ENCODE assay signal across 23 cellular contexts in genomic region chr11:70129051-70129592, GRCh38. TPM values are rescaled to one million over a fixed set of nuclear protein-coding genes. Genes with fewer than 3 reads are reported as not detected.
DNase-seq lines count a peak whose midpoint lies in the region; ATAC-seq and TF ChIP-seq lines count a peak whose summit lies in the region.
"Had no signal": no experiment of that assay in that cellular context is flagged by ENCODE, and none has a peak within 500 bp of the region (broad histone marks: within the 10 kb centered on the region; RNA-seq: fewer than 3 reads in every experiment).

No MANE protein-coding gene starts in this region.

- H3K9ac ChIP-seq in endodermal cell (ENCODE audit: extremely low read depth, low read length, poor library complexity, severe bottlenecking), result no peak overlapping the region
- H3K9ac ChIP-seq: SK-N-SH had no signal

- peak overlapping the region; percentile 74 for H2AFZ ChIP-seq in GM23338

- WGBS in endodermal cell (ENCODE audit: insufficient coverage in 1 of 2, insufficient read length in 1 of 2), 2 experiments, result 57 to 74% methylated on average over 14 to 17 of the region's 17 CpGs

- H3K9me2 ChIP-seq in GM23338 (ENCODE audit: insufficient read depth), result no peaks in the 10 kb centered on the region
- H3K9me2 ChIP-seq: SK-N-SH had no signal

- 0 out of 2 replicates have a peak overlapping the region, but pooled peaks have one; percentile 69 for H3K27ac ChIP-seq in GM23338 (ENCODE audit: low read depth)
- H3K27ac ChIP-seq in endodermal cell (ENCODE audit: low read depth, low read length), result no peak overlapping the region
- H3K27ac ChIP-seq in thoracic aorta, result peak overlapping the region; percentile 80 to 86
- H3K27ac ChIP-seq in WERI-Rb-1, result no peak overlapping the region
- H3K27ac ChIP-seq: lower lobe of right lung, neutrophil, skin epidermis, upper lobe of left lung had no signal

- no peaks in the 10 kb centered on the region for H4K20me1 ChIP-seq in GM23338 (replicated peaks; ENCODE audit: insufficient read depth)

- H3K9me3 ChIP-seq in endodermal cell (ENCODE audit: control insufficient read depth, low read length), result no peaks in the 10 kb centered on the region
- H3K9me3 ChIP-seq in thoracic aorta, result no peaks in the 10 kb centered on the region
- H3K9me3 ChIP-seq in WERI-Rb-1 (ENCODE audit: severe bottlenecking), result no peaks in the 10 kb centered on the region
- H3K9me3 ChIP-seq: lower lobe of right lung, neutrophil, SK-N-SH, upper lobe of left lung had no signal

- H3K36me3 ChIP-seq in GM23338 (ENCODE audit: insufficient read depth) (no peaks in the 10 kb centered on the region), endodermal cell (ENCODE audit: control insufficient read depth, insufficient read depth, low read length) (no peaks in the 10 kb centered on the region), thoracic aorta (peaks cover 27% of the 10 kb centered on the region), WERI-Rb-1 (no peaks in the 10 kb centered on the region)
- H3K36me3 ChIP-seq: lower lobe of right lung, neutrophil, upper lobe of left lung had no signal

- H3K27me3 Mint-ChIP-seq in GM23338 (ENCODE audit: insufficient read depth, low read depth, poor library complexity), result peaks cover 4% of the 10 kb centered on the region
- H3K27me3 Mint-ChIP-seq in endodermal cell (ENCODE audit: insufficient read depth), result no peaks in the 10 kb centered on the region
- H3K27me3 Mint-ChIP-seq: activated B cell treated with CpG ODN at 0.5 μM for 24 hours; CD4-positive, CD25-positive, alpha-beta regulatory T cell; dendritic cell treated with granulocyte-macrophage colony-stimulating factor and Interleukin-4, amounts not matched to agents 40 ng/mL and 50 ng/mL, for 4 days had no signal

- 0 out of 2 replicates have a peak, but pooled peaks cover 6% of the 10 kb centered on the region for H3F3A ChIP-seq in GM23338 (replicated peaks; ENCODE audit: low read depth)

- ATAC-seq in GM23338 (no peak; the same call in 2 of the 3 replicates), thoracic aorta (ENCODE audit: insufficient number of reproducible peaks, low FRiP score, low read depth) (no peak), HG02870 (IDR thresholded peaks at IDR 0.05; ENCODE audit: unreplicated experiment) (no peak)
- no peak for ATAC-seq in stimulated activated effector memory CD8-positive, alpha-beta T cell treated with anti-CD3 and anti-CD28 coated beads, Interleukin-12 subunit alpha, Interleukin-12 subunit beta, amount 100 ng/mL, for 72 hours

- no peak for DNase-seq in GM23338 (ENCODE audit: low spot score)
- peak; percentile 52 for DNase-seq in NCI-H69 (lab: John Stamatoyannopoulos, UW)
- DNase-seq in endodermal cell, result no peak
- no peak for DNase-seq in thoracic aorta (ENCODE audit: low spot score)
- DNase-seq in stimulated activated effector memory CD8-positive, alpha-beta T cell treated with anti-CD3 and anti-CD28 coated beads, Interleukin-12 subunit alpha, Interleukin-12 subunit beta, amount 100 ng/mL, for 72 hours (ENCODE audit: low spot score in 2 of 2), result no peak
- DNase-seq in WERI-Rb-1, result no peak
- DNase-seq: activated B cell treated with CpG ODN at 0.5 μM for 24 hours; activated naive CD4-positive, alpha-beta T cell treated with anti-CD3 and anti-CD28 coated beads, Interleukin-2, amount 50 U/mL, for 16 hours; amygdala; CD4-positive, CD25-positive, alpha-beta regulatory T cell; hypothalamus; Karpas-422; lower lobe of right lung; NCI-H1048; NCI-H187 treated with DMSO at 0.1 percent for 48 hours; SK-N-SH had no signal

- peaks cover 19% of the 10 kb centered on the region for H3K4me1 ChIP-seq in GM23338 (ENCODE audit: insufficient read depth)
- H3K4me1 ChIP-seq in endodermal cell (ENCODE audit: control insufficient read depth, insufficient read depth, low read length), result peaks cover 14% of the 10 kb centered on the region
- H3K4me1 ChIP-seq in thoracic aorta (ENCODE audit: control insufficient read depth in 1 of 2, low read depth in 2 of 2), result peaks cover 25 to 69% of the 10 kb centered on the region in 2 donors
- H3K4me1 ChIP-seq: lower lobe of right lung had no signal

- H3K27me3 ChIP-seq in GM23338 (ENCODE audit: insufficient read depth) (no peaks in the 10 kb centered on the region), endodermal cell (ENCODE audit: control insufficient read depth, insufficient read depth, low read length, poor library complexity, severe bottlenecking) (no peaks in the 10 kb centered on the region), thoracic aorta (replicated peaks; ENCODE audit: insufficient read depth) (no peaks in the 10 kb centered on the region), WERI-Rb-1 (ENCODE audit: insufficient read depth, low read depth, severe bottlenecking) (no peaks in the 10 kb centered on the region)
- H3K27me3 ChIP-seq: upper lobe of left lung had no signal

- H3K4me1 Mint-ChIP-seq in GM23338, result peaks cover 19% of the 10 kb centered on the region
- H3K4me1 Mint-ChIP-seq in endodermal cell, result peaks cover 26% of the 10 kb centered on the region
- H3K4me1 Mint-ChIP-seq in stimulated activated effector memory CD8-positive, alpha-beta T cell treated with anti-CD3 and anti-CD28 coated beads, Interleukin-12 subunit alpha, Interleukin-12 subunit beta, amount 100 ng/mL, for 72 hours, result no peaks in the 10 kb centered on the region
- H3K4me1 Mint-ChIP-seq: activated B cell treated with CpG ODN at 0.5 μM for 24 hours; CD4-positive, CD25-positive, alpha-beta regulatory T cell had no signal

- no peaks in the 10 kb centered on the region; the same call in 2 of the 3 replicates for H3K36me3 Mint-ChIP-seq in GM23338 (ENCODE audit: low read depth)
- H3K36me3 Mint-ChIP-seq in endodermal cell (ENCODE audit: low read depth), result no peaks in the 10 kb centered on the region
- no peaks in the 10 kb centered on the region for H3K36me3 Mint-ChIP-seq in stimulated activated effector memory CD8-positive, alpha-beta T cell treated with anti-CD3 and anti-CD28 coated beads, Interleukin-12 subunit alpha, Interleukin-12 subunit beta, amount 100 ng/mL, for 72 hours
- H3K36me3 Mint-ChIP-seq: CD4-positive, CD25-positive, alpha-beta regulatory T cell had no signal

- H3K27ac Mint-ChIP-seq in GM23338 (peak overlapping the region; percentile 88), endodermal cell (peak overlapping the region; percentile 82)
- H3K27ac Mint-ChIP-seq in stimulated activated effector memory CD8-positive, alpha-beta T cell treated with anti-CD3 and anti-CD28 coated beads, Interleukin-12 subunit alpha, Interleukin-12 subunit beta, amount 100 ng/mL, for 72 hours, result no peak overlapping the region
- H3K27ac Mint-ChIP-seq: activated B cell treated with CpG ODN at 0.5 μM for 24 hours; activated T-helper 1 cell treated with anti-CD3 and anti-CD28 coated beads, Interleukin-12 subunit alpha, Interleukin-12 subunit beta, Interleukin-2, Interleukin-4 antibody, amounts not matched to agents 30 ng/mL and 10 ng/mL and 1 ng/mL, durations not matched to agents 14 hours and 24 hours and 36 hours; CD4-positive, CD25-positive, alpha-beta regulatory T cell; dendritic cell treated with granulocyte-macrophage colony-stimulating factor and Interleukin-4, amounts not matched to agents 40 ng/mL and 50 ng/mL, for 4 days had no signal

- no peak overlapping the region for H3K4me3 ChIP-seq in GM23338
- no peak overlapping the region for H3K4me3 ChIP-seq in endodermal cell (ENCODE audit: low read length)
- no peak overlapping the region for H3K4me3 ChIP-seq in thoracic aorta
- H3K4me3 ChIP-seq in WERI-Rb-1 (ENCODE audit: low read depth, low read length), result no peak overlapping the region
- H3K4me3 ChIP-seq: lower lobe of right lung, skin epidermis, upper lobe of left lung had no signal

- no peak overlapping the region for H3K4me3 Mint-ChIP-seq in GM23338
- H3K4me3 Mint-ChIP-seq in endodermal cell, result no peak overlapping the region
- H3K4me3 Mint-ChIP-seq in stimulated activated effector memory CD8-positive, alpha-beta T cell treated with anti-CD3 and anti-CD28 coated beads, Interleukin-12 subunit alpha, Interleukin-12 subunit beta, amount 100 ng/mL, for 72 hours, result no peak overlapping the region
- H3K4me3 Mint-ChIP-seq: activated B cell treated with CpG ODN at 0.5 μM for 24 hours; activated T-helper 1 cell treated with anti-CD3 and anti-CD28 coated beads, Interleukin-12 subunit alpha, Interleukin-12 subunit beta, Interleukin-2, Interleukin-4 antibody, amounts not matched to agents 30 ng/mL and 10 ng/mL and 1 ng/mL, durations not matched to agents 14 hours and 24 hours and 36 hours; CD4-positive, CD25-positive, alpha-beta regulatory T cell; dendritic cell treated with granulocyte-macrophage colony-stimulating factor and Interleukin-4, amounts not matched to agents 40 ng/mL and 50 ng/mL, for 4 days had no signal

- H3K79me2 ChIP-seq in GM23338 (replicated peaks; ENCODE audit: insufficient read depth), result no peaks in the 10 kb centered on the region

- H3K9me3 Mint-ChIP-seq in GM23338 (no peaks in the 10 kb centered on the region), endodermal cell (no peaks in the 10 kb centered on the region)
- H3K9me3 Mint-ChIP-seq in stimulated activated effector memory CD8-positive, alpha-beta T cell treated with anti-CD3 and anti-CD28 coated beads, Interleukin-12 subunit alpha, Interleukin-12 subunit beta, amount 100 ng/mL, for 72 hours, result no peaks in the 10 kb centered on the region
- H3K9me3 Mint-ChIP-seq: activated B cell treated with CpG ODN at 0.5 μM for 24 hours; activated T-helper 1 cell treated with anti-CD3 and anti-CD28 coated beads, Interleukin-12 subunit alpha, Interleukin-12 subunit beta, Interleukin-2, Interleukin-4 antibody, amounts not matched to agents 30 ng/mL and 10 ng/mL and 1 ng/mL, durations not matched to agents 14 hours and 24 hours and 36 hours; CD4-positive, CD25-positive, alpha-beta regulatory T cell; dendritic cell treated with granulocyte-macrophage colony-stimulating factor and Interleukin-4, amounts not matched to agents 40 ng/mL and 50 ng/mL, for 4 days had no signal

- peak overlapping the region; percentile 67 for H3K4me2 ChIP-seq in GM23338
- H3K4me2 ChIP-seq: SK-N-SH had no signal

- TF ChIP-seq CTCF in GM23338 (conservative IDR thresholded peaks at IDR 0.05; ENCODE audit: low read depth in 2 of 2) (no peak), endodermal cell (conservative IDR thresholded peaks at IDR 0.05) (no peak), thoracic aorta (IDR thresholded peaks at IDR 0.05) (no peak), WERI-Rb-1 (IDR thresholded peaks at IDR 0.05; ENCODE audit: low read depth, low read length) (no peak)

TF ChIP-seq in GM23338, 12 proteins besides CTCF, POLR2A, EP300 and RAD21:
- TF ChIP-seq POLR2AphosphoS5 (IDR thresholded peaks at IDR 0.05; ENCODE audit: low read depth) (no peak), ZNF114 (CRISPR knock-in tag; IDR thresholded peaks at IDR 0.05) (no peak)

RNA-seq across cellular contexts. Expression of gene ANO1, which starts 51.0 kb away (rescaled TPM):
- total RNA-seq in GM23338 (2014; rRNA removed; shearing (Covaris generic)), result 3.4 and 3.9 TPM in 2 replicates
- 1.3 and 1.4 TPM in 2 replicates for polyA plus RNA-seq in GM23338 (2016; fragmentation: Nextera tagmentation; extraction: Ambion mirVana)
- total RNA-seq in endodermal cell (1 to 10 TPM; 3.0 to 7.7 TPM), thoracic aorta (100 to 1,000 TPM; 122 to 161 TPM)
- 1.1 TPM for polyA plus RNA-seq in endodermal cell (2013, experiment 1 of 2)
- 0.62 TPM for polyA plus RNA-seq in endodermal cell (2013, experiment 2 of 2)
- total RNA-seq: activated B cell treated with CpG ODN at 0.5 μM for 24 hours; activated T-helper 1 cell treated with anti-CD3 and anti-CD28 coated beads, Interleukin-12 subunit alpha, Interleukin-12 subunit beta, Interleukin-2, Interleukin-4 antibody, amounts not matched to agents 30 ng/mL and 10 ng/mL and 1 ng/mL, durations not matched to agents 14 hours and 24 hours and 36 hours; CD4-positive, CD25-positive, alpha-beta regulatory T cell; T-helper 2 cell treated with Interferon-gamma antibody and Interleukin-4, amounts not matched to agents 100 ng/mL and 5 ng/mL, for 36 hours had no signal
- polyA plus RNA-seq: CD4-positive, CD25-positive, alpha-beta regulatory T cell; SK-N-SH had no signal

Comparison
In these comparisons a context has a peak if more than half of its experiments do, and no peak if none do; other contexts are left out.
1. H3K27ac ChIP-seq: peak in GM23338 (single experiment) and thoracic aorta (2 of 2); none in endodermal cell (single experiment) and WERI-Rb-1 (single experiment).
2. RNA of gene ANO1, which starts 51.0 kb away (total RNA-seq): 122 to 161 TPM in thoracic aorta; 3.0 to 7.7 TPM in endodermal cell and 3.4 to 3.9 TPM in GM23338; every median in the first group is over 10 times any median in the second.